In the genomic region with DNA sequence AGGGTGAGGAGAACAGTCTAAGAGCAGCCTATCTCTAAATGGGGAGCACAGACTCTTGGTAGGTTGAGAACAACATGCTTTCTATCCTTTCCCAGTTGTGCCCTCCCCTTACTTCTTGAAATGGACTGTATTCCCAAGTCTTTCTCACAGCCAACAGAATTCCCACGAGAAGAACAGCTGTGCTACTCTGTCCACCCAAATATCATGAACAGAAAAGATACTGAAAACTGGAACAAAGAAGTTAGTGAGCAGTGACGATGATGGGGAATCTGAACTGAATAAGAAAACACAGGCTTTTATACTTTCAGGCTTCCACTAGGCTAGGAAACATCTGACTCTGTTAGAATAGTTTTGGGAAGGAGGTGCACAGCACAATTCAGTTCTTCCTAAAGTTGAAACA, we compare ENCODE assay signal across 7 cellular contexts. TPM values are rescaled to one million over a fixed set of nuclear protein-coding genes. Genes with fewer than 3 reads are reported as not detected.
DNase-seq lines count a peak whose midpoint lies in the region; ATAC-seq and TF ChIP-seq lines count a peak whose summit lies in the region.
"Had no signal": no experiment of that assay in that cellular context is flagged by ENCODE, and none has a peak within 500 bp of the region (broad histone marks: within the 10 kb centered on the region; RNA-seq: fewer than 3 reads in every experiment).

No MANE protein-coding gene starts in this region.

- peaks cover 48% of the 10 kb centered on the region for H3K4me1 Mint-ChIP-seq in MCF 10A (ENCODE audit: insufficient read depth, unreplicated experiment)

- no peak for TF ChIP-seq CTCF in KMS-11 (conservative IDR thresholded peaks at IDR 0.05; ENCODE audit: low read depth, low read length)
- TF ChIP-seq CTCF in MCF 10A (IDR thresholded peaks at IDR 0.05; ENCODE audit: unreplicated experiment), result no peak
- no peak for TF ChIP-seq CTCF in parathyroid adenoma (IDR thresholded peaks at IDR 0.05)

- H3K27ac Mint-ChIP-seq in MCF 10A (ENCODE audit: low read depth, unreplicated experiment), result peak overlapping the region; percentile 79

- no peak for DNase-seq in MCF 10A (ENCODE audit: unreplicated experiment)
- DNase-seq in SK-N-DZ (ENCODE audit: low spot score), result no peak
- DNase-seq: NCI-H1694 had no signal

- peak overlapping the region; percentile 93 for H3K4me2 ChIP-seq in KMS-11
- H3K4me2 ChIP-seq in parathyroid adenoma (ENCODE audit: low read length), result no peak overlapping the region

- CTCF ChIA-PET in MCF 10A (lab: Yijun Ruan, JAX), result interaction anchor here (0.6 to 0.7 kb wide), 3 partner anchors 32 to 727 kb away, joined by 3 to 4 read pairs (median 3); no protein-coding TSS in a partner anchor

- no TSS peak for BruUV-seq in MCF 10A (replicated peaks; lab: Mats Ljungman, UMichigan)

- no peak overlapping the region for H2AFZ ChIP-seq in KMS-11 (ENCODE audit: low read depth)
- no peak overlapping the region for H2AFZ ChIP-seq in parathyroid adenoma

- ATAC-seq in HG02973 (IDR thresholded peaks at IDR 0.05; ENCODE audit: unreplicated experiment) (no peak), HG03139 (IDR thresholded peaks at IDR 0.05; ENCODE audit: unreplicated experiment) (no peak)

- H3K27ac ChIP-seq in KMS-11, result peak overlapping the region; percentile 3; the same call in 1 of the 2 replicates
- no peak overlapping the region for H3K27ac ChIP-seq in parathyroid adenoma

- POLR2A ChIA-PET in MCF 10A (lab: Yijun Ruan, JAX), result interaction anchor here (1.1 to 4.8 kb wide), 6 partner anchors 9 to 92 kb away, joined by 4 to 137 read pairs (median 17); partner anchors contain the start of genes ATP5F1B, BAZ2A and PTGES3

- peaks cover 44% of the 10 kb centered on the region; the same call in 1 of the 2 replicates for H3K36me3 ChIP-seq in KMS-11 (ENCODE audit: insufficient read depth)
- H3K36me3 ChIP-seq in parathyroid adenoma (ENCODE audit: control insufficient read depth, insufficient read depth, low read length), result no peaks in the 10 kb centered on the region

- H3K4me1 ChIP-seq in KMS-11 (ENCODE audit: low read depth, poor library complexity, severe bottlenecking) (peaks cover 80% of the 10 kb centered on the region), parathyroid adenoma (peaks cover 27% of the 10 kb centered on the region)

- peaks cover 55% of the 10 kb centered on the region for H4K20me1 ChIP-seq in KMS-11 (ENCODE audit: insufficient read depth)

- H3K4me3 Mint-ChIP-seq in MCF 10A (ENCODE audit: unreplicated experiment), result peak overlapping the region; percentile 91

- H3K4me3 ChIP-seq in KMS-11 (IDR thresholded peaks at IDR 0.05; ENCODE audit: insufficient read depth, low read depth, low read length) (no peak overlapping the region), parathyroid adenoma (ENCODE audit: low read depth, low read length) (peak overlapping the region; percentile 19)

- H3K36me3 Mint-ChIP-seq in MCF 10A (ENCODE audit: insufficient read depth, unreplicated experiment), result peaks cover 69% of the 10 kb centered on the region

- no peaks in the 10 kb centered on the region for H3K9me3 Mint-ChIP-seq in MCF 10A (ENCODE audit: unreplicated experiment)

- H3K27me3 ChIP-seq in KMS-11 (ENCODE audit: insufficient read depth, low read depth) (no peaks in the 10 kb centered on the region), parathyroid adenoma (ENCODE audit: control insufficient read depth, insufficient read depth, low read length) (no peaks in the 10 kb centered on the region)

- H3K79me2 ChIP-seq in KMS-11 (ENCODE audit: insufficient read depth, low read depth), result peaks cover 83% of the 10 kb centered on the region
- H3K79me2 ChIP-seq in parathyroid adenoma, result peaks cover 61% of the 10 kb centered on the region

- no peaks in the 10 kb centered on the region for H3K9me3 ChIP-seq in parathyroid adenoma (ENCODE audit: control insufficient read depth, low read length)

- H3K27me3 Mint-ChIP-seq in MCF 10A (ENCODE audit: insufficient read depth, unreplicated experiment), result no peaks in the 10 kb centered on the region

- peak overlapping the region; percentile 0; the same call in 1 of the 2 replicates for H3K9ac ChIP-seq in KMS-11
- no peak overlapping the region for H3K9ac ChIP-seq in parathyroid adenoma

- intact Hi-C loops in MCF 10A (cut with micrococcal nuclease), result no loop called here

RNA-seq across cellular contexts. Expression of gene NACA, which starts 3.4 kb away (rescaled TPM):
- total RNA-seq in MCF 10A (2022), result 1,274 and 1,490 TPM in 2 replicates
- 2,275 and 2,660 TPM in 2 replicates for polyA plus RNA-seq in SK-N-DZ (2014; cell fraction: cytosol; rRNA removed)
- 1,144 and 1,499 TPM in 2 replicates for polyA plus RNA-seq in SK-N-DZ (2014; cell fraction: nucleus; rRNA removed)

RNA-seq across cellular contexts. Expression of gene PRIM1, which starts 30.4 kb away (rescaled TPM):
- 3.5 and 7.8 TPM in 2 replicates for total RNA-seq in MCF 10A (2022)
- 115 and 121 TPM in 2 replicates for polyA plus RNA-seq in SK-N-DZ (2014; cell fraction: cytosol; rRNA removed)
- polyA plus RNA-seq in SK-N-DZ (2014; cell fraction: nucleus; rRNA removed), result 80.5 and 98.2 TPM in 2 replicates

RNA-seq across cellular contexts. Expression of gene PTGES3, which starts 33.6 kb away (rescaled TPM):
- 212 and 228 TPM in 2 replicates for total RNA-seq in MCF 10A (2022)
- polyA plus RNA-seq in SK-N-DZ (2014; cell fraction: cytosol; rRNA removed), result 186 and 193 TPM in 2 replicates
- 100 and 151 TPM in 2 replicates for polyA plus RNA-seq in SK-N-DZ (2014; cell fraction: nucleus; rRNA removed)

RNA-seq across cellular contexts. Expression of gene HSD17B6, which starts 41.4 kb away (rescaled TPM):
- total RNA-seq in MCF 10A (2022), result 0.37 and 1.3 TPM in 2 replicates
- polyA plus RNA-seq in SK-N-DZ (2014; cell fraction: cytosol; rRNA removed), result 2.9 and 7.6 TPM in 2 replicates
- 0.92 and 22.7 TPM in 2 replicates for polyA plus RNA-seq in SK-N-DZ (2014; cell fraction: nucleus; rRNA removed)
